20 cellular contexts compared by ENCODE assay signal in the genomic region with DNA sequence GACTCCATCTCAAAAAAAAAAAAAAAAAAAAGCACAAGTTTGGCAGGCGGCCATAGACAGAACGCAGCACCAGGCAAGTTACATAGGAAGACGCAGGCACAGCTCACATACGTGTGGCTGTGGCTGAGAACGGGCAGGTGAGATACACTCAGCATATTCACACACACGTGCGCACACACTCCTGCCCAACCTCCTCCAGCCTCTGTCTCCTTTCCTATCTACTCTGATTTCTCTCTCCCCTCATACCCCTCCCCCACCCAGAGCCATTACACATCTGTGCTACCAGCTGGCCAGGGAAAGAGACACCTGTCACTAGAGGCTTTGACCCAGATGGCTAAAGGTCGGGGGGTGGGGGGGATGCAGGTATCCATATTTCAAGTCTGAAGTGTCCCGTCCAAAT. TPM values are rescaled to one million over a fixed set of nuclear protein-coding genes. Genes with fewer than 3 reads are reported as not detected.
A peak's percentile ranks its signal among the peaks of the same experiment; 100 is the strongest.
DNase-seq lines count a peak whose midpoint lies in the region; ATAC-seq and TF ChIP-seq lines count a peak whose summit lies in the region.
"Had no signal": no experiment of that assay in that cellular context is flagged by ENCODE, and none has a peak within 500 bp of the region (broad histone marks: within the 10 kb centered on the region; RNA-seq: fewer than 3 reads in every experiment).

No MANE protein-coding gene starts in this region.

- no peak overlapping the region for H3K27ac Mint-ChIP-seq in GM23338
- no peak overlapping the region for H3K27ac Mint-ChIP-seq in stimulated activated effector memory CD8-positive, alpha-beta T cell treated with anti-CD3 and anti-CD28 coated beads, Interleukin-12 subunit alpha, Interleukin-12 subunit beta, amount 100 ng/mL, for 72 hours

- H3K79me1 ChIP-seq in neuronal stem cell (ENCODE audit: low read depth, low read length): no peaks in the 10 kb centered on the region

- H3K18ac ChIP-seq in neuronal stem cell (ENCODE audit: low read length): peak overlapping the region; percentile 64

- H3K36me3 ChIP-seq in GM23338 (ENCODE audit: insufficient read depth) (no peaks in the 10 kb centered on the region), WERI-Rb-1 (peaks cover 8% of the 10 kb centered on the region), neuronal stem cell (replicated peaks in 1 of 2; ENCODE audit: control insufficient read depth in 2 of 2, insufficient read depth in 2 of 2, low read length in 2 of 2) (no peaks in the 10 kb centered on the region), MM.1S (replicated peaks; ENCODE audit: insufficient read depth, low read length) (no peaks in the 10 kb centered on the region)

- peaks cover 15% of the 10 kb centered on the region for H3K27me3 Mint-ChIP-seq in GM23338 (ENCODE audit: insufficient read depth, low read depth, poor library complexity)

- H4K91ac ChIP-seq in neuronal stem cell (ENCODE audit: low read depth, low read length, poor library complexity): no peak overlapping the region

- peaks cover 3% of the 10 kb centered on the region for H3K36me3 Mint-ChIP-seq in GM23338 (ENCODE audit: low read depth)
- peaks cover 23% of the 10 kb centered on the region for H3K36me3 Mint-ChIP-seq in stimulated activated effector memory CD8-positive, alpha-beta T cell treated with anti-CD3 and anti-CD28 coated beads, Interleukin-12 subunit alpha, Interleukin-12 subunit beta, amount 100 ng/mL, for 72 hours

- no peak overlapping the region for H3K4ac ChIP-seq in neuronal stem cell (ENCODE audit: low read length)

- no peak overlapping the region for H2BK12ac ChIP-seq in neuronal stem cell (ENCODE audit: low read length)

- TF ChIP-seq CTCF in GM23338 (conservative IDR thresholded peaks at IDR 0.05; ENCODE audit: low read depth in 2 of 2): no peak
- no peak for TF ChIP-seq CTCF in WERI-Rb-1 (IDR thresholded peaks at IDR 0.05; ENCODE audit: low read depth, low read length)
- TF ChIP-seq CTCF in MM.1S (IDR thresholded peaks at IDR 0.05; ENCODE audit: low read length): no peak

- DNase-seq in GM23338 (ENCODE audit: low spot score) (peak; percentile 12), NCI-H2171 (lab: John Stamatoyannopoulos, UW) (peak; percentile 61), WERI-Rb-1 (peak; percentile 81), neuronal stem cell (ENCODE audit: low spot score) (no peak), MM.1S (no peak), medulla oblongata (ENCODE audit: extremely low spot score) (no peak)
- DNase-seq in stimulated activated effector memory CD8-positive, alpha-beta T cell treated with anti-CD3 and anti-CD28 coated beads, Interleukin-12 subunit alpha, Interleukin-12 subunit beta, amount 100 ng/mL, for 72 hours (ENCODE audit: low spot score in 2 of 2): no peak
- DNase-seq: ACHN, Caco-2, KG1, NCI-H1092, NCI-H1436 treated with DMSO at 0.1 percent for 48 hours, NCI-H2081, NCI-H748 treated with DMSO at 0.1 percent for 48 hours, SHP77, T-helper 1 cell, T-helper 9 cell had no signal

- H3F3A ChIP-seq in GM23338 (replicated peaks; ENCODE audit: low read depth) (no peaks in the 10 kb centered on the region), MM.1S (ENCODE audit: insufficient read depth, low read length) (no peaks in the 10 kb centered on the region)

- H3K9me3 ChIP-seq in WERI-Rb-1 (ENCODE audit: severe bottlenecking) (no peaks in the 10 kb centered on the region), neuronal stem cell (replicated peaks in 1 of 2; ENCODE audit: control insufficient read depth in 2 of 2, insufficient read depth in 1 of 2, low read depth in 1 of 2, low read length in 2 of 2) (no peaks in the 10 kb centered on the region), MM.1S (replicated peaks; ENCODE audit: insufficient read depth, low read length) (no peaks in the 10 kb centered on the region)
- H3K9me3 ChIP-seq: Caco-2 had no signal

- no CpG with 5 or more reads among the region's 9 CpGs for WGBS in neuronal stem cell (ENCODE audit: extremely low coverage in 2 of 2, insufficient read length in 2 of 2, insufficient replicate concordance in 1 of 2), 2 donors

- no peak overlapping the region for H3K23ac ChIP-seq in neuronal stem cell (ENCODE audit: low read depth, low read length, poor library complexity)

- H2AK5ac ChIP-seq in neuronal stem cell (ENCODE audit: low read depth, low read length): no peak overlapping the region

- no peak for ATAC-seq in GM23338
- ATAC-seq in stimulated activated effector memory CD8-positive, alpha-beta T cell treated with anti-CD3 and anti-CD28 coated beads, Interleukin-12 subunit alpha, Interleukin-12 subunit beta, amount 100 ng/mL, for 72 hours: no peak
- ATAC-seq in GM21737 (IDR thresholded peaks at IDR 0.05; ENCODE audit: unreplicated experiment): no peak
- ATAC-seq: HepG2 had no signal

- H3K79me2 ChIP-seq in GM23338 (replicated peaks; ENCODE audit: insufficient read depth) (peaks cover 23% of the 10 kb centered on the region), MM.1S (ENCODE audit: low read length) (peaks cover 42% of the 10 kb centered on the region)

- H4K20me1 ChIP-seq in GM23338 (replicated peaks; ENCODE audit: insufficient read depth): no peaks in the 10 kb centered on the region
- H4K20me1 ChIP-seq in MM.1S (ENCODE audit: insufficient read depth, low read length): no peaks in the 10 kb centered on the region

- H3K4me2 ChIP-seq in GM23338 (no peak overlapping the region), neuronal stem cell (ENCODE audit: insufficient read depth, low read length, poor library complexity, severe bottlenecking) (no peak overlapping the region), MM.1S (ENCODE audit: low read depth, low read length) (no peak overlapping the region)

- no peaks in the 10 kb centered on the region for H3K27me3 ChIP-seq in GM23338 (ENCODE audit: insufficient read depth)
- no peaks in the 10 kb centered on the region for H3K27me3 ChIP-seq in WERI-Rb-1 (ENCODE audit: insufficient read depth, low read depth, severe bottlenecking)
- H3K27me3 ChIP-seq in neuronal stem cell (ENCODE audit: control insufficient read depth in 3 of 3, insufficient read depth in 3 of 3, low read depth in 1 of 3, low read length in 3 of 3): no peaks in the 10 kb centered on the region
- H3K27me3 ChIP-seq in MM.1S (replicated peaks; ENCODE audit: insufficient read depth, low read length): no peaks in the 10 kb centered on the region

- H2BK5ac ChIP-seq in neuronal stem cell (ENCODE audit: low read length): no peak overlapping the region

- H3K4me3 ChIP-seq in GM23338: no peak overlapping the region
- H3K4me3 ChIP-seq in WERI-Rb-1 (ENCODE audit: low read depth, low read length): peak overlapping the region; percentile 26
- no peak overlapping the region for H3K4me3 ChIP-seq in neuronal stem cell (ENCODE audit: low read length in 2 of 2)
- no peak overlapping the region for H3K4me3 ChIP-seq in MM.1S (ENCODE audit: low read length)

- no peak overlapping the region for H2BK120ac ChIP-seq in neuronal stem cell (ENCODE audit: low read depth, low read length)

- no peak overlapping the region for H3K4me3 Mint-ChIP-seq in GM23338
- H3K4me3 Mint-ChIP-seq in stimulated activated effector memory CD8-positive, alpha-beta T cell treated with anti-CD3 and anti-CD28 coated beads, Interleukin-12 subunit alpha, Interleukin-12 subunit beta, amount 100 ng/mL, for 72 hours: no peak overlapping the region

- no peaks in the 10 kb centered on the region; the same call in none of the 3 replicates for H3K9me3 Mint-ChIP-seq in GM23338
- H3K9me3 Mint-ChIP-seq in stimulated activated effector memory CD8-positive, alpha-beta T cell treated with anti-CD3 and anti-CD28 coated beads, Interleukin-12 subunit alpha, Interleukin-12 subunit beta, amount 100 ng/mL, for 72 hours: no peaks in the 10 kb centered on the region

- H3K4me1 ChIP-seq in GM23338 (ENCODE audit: insufficient read depth) (peaks cover 4% of the 10 kb centered on the region; the same call in 1 of the 2 replicates), neuronal stem cell (ENCODE audit: control insufficient read depth in 2 of 2, insufficient read depth in 1 of 2, low read depth in 1 of 2, low read length in 2 of 2) (peaks cover 10 to 16% of the 10 kb centered on the region in 2 donors), MM.1S (ENCODE audit: low read length) (no peaks in the 10 kb centered on the region)

- no peak overlapping the region for H2BK15ac ChIP-seq in neuronal stem cell (ENCODE audit: low read length)

- no peak overlapping the region for H3K27ac ChIP-seq in GM23338 (ENCODE audit: low read depth)
- H3K27ac ChIP-seq in WERI-Rb-1: peak overlapping the region; percentile 90
- H3K27ac ChIP-seq in neuronal stem cell (replicated peaks; ENCODE audit: low read length): no peak overlapping the region
- H3K27ac ChIP-seq in MM.1S (ENCODE audit: low read length): no peak overlapping the region
- H3K27ac ChIP-seq: C4-2B had no signal

- H3K4me1 Mint-ChIP-seq in GM23338: peaks cover 48% of the 10 kb centered on the region
- H3K4me1 Mint-ChIP-seq in stimulated activated effector memory CD8-positive, alpha-beta T cell treated with anti-CD3 and anti-CD28 coated beads, Interleukin-12 subunit alpha, Interleukin-12 subunit beta, amount 100 ng/mL, for 72 hours: peaks cover 35% of the 10 kb centered on the region

- H2AFZ ChIP-seq in GM23338 (no peak overlapping the region), neuronal stem cell (ENCODE audit: low read length) (no peak overlapping the region), MM.1S (ENCODE audit: low read length) (no peak overlapping the region)

- no peak overlapping the region for H3K9ac ChIP-seq in neuronal stem cell (ENCODE audit: low read depth, low read length, poor library complexity)
- H3K9ac ChIP-seq in MM.1S (ENCODE audit: low read length): no peak overlapping the region

- no peak overlapping the region for H3K14ac ChIP-seq in neuronal stem cell (ENCODE audit: low read length)

- no peak overlapping the region for H4K8ac ChIP-seq in neuronal stem cell (ENCODE audit: low read depth, low read length)

- H3K9me2 ChIP-seq in GM23338 (ENCODE audit: insufficient read depth): no peaks in the 10 kb centered on the region
- no peaks in the 10 kb centered on the region for H3K9me2 ChIP-seq in MM.1S (replicated peaks; ENCODE audit: insufficient read depth, low read length)

RNA-seq across cellular contexts. Expression of gene SLC38A5, which starts 2.2 kb away (rescaled TPM):
- total RNA-seq in GM23338 (2014; rRNA removed; shearing (Covaris generic)): 47.0 and 47.7 TPM in 2 replicates
- 20.7 and 24.6 TPM in 2 replicates for polyA plus RNA-seq in GM23338 (2016; fragmentation: Nextera tagmentation; extraction: Ambion mirVana)
- 3.7 TPM for polyA plus RNA-seq in neuronal stem cell (2013, experiment 1 of 2)
- 4.0 TPM for polyA plus RNA-seq in neuronal stem cell (2013, experiment 2 of 2)

RNA-seq across cellular contexts. Expression of gene FTSJ1, which starts 3.8 kb away (rescaled TPM):
- 76.3 and 91.2 TPM in 2 replicates for total RNA-seq in GM23338 (2014; rRNA removed; shearing (Covaris generic))
- polyA plus RNA-seq in GM23338 (2016; fragmentation: Nextera tagmentation; extraction: Ambion mirVana): 38.4 and 42.8 TPM in 2 replicates
- 30.5 TPM for polyA plus RNA-seq in neuronal stem cell (2013, experiment 1 of 2)
- polyA plus RNA-seq in neuronal stem cell (2013, experiment 2 of 2): 30.8 TPM

RNA-seq across cellular contexts. Expression of gene PORCN, which starts 36.6 kb away (rescaled TPM):
- total RNA-seq in GM23338 (2014; rRNA removed; shearing (Covaris generic)): 14.1 and 28.5 TPM in 2 replicates
- polyA plus RNA-seq in GM23338 (2016; fragmentation: Nextera tagmentation; extraction: Ambion mirVana): 19.4 and 22.3 TPM in 2 replicates
- polyA plus RNA-seq in neuronal stem cell (2013, experiment 1 of 2): 12.1 TPM
- polyA plus RNA-seq in neuronal stem cell (2013, experiment 2 of 2): 11.9 TPM

RNA-seq across cellular contexts. Expression of gene EBP, which starts 49.4 kb away (rescaled TPM):
- 126 and 128 TPM in 2 replicates for total RNA-seq in GM23338 (2014; rRNA removed; shearing (Covaris generic))
- 169 and 176 TPM in 2 replicates for polyA plus RNA-seq in GM23338 (2016; fragmentation: Nextera tagmentation; extraction: Ambion mirVana)
- polyA plus RNA-seq in neuronal stem cell (2013, experiment 1 of 2): 106 TPM
- polyA plus RNA-seq in neuronal stem cell (2013, experiment 2 of 2): 101 TPM

Comparison
In these comparisons a context has a peak if more than half of its experiments do, and no peak if none do; other contexts are left out.
1. DNase-seq: peak in GM23338 (single experiment), NCI-H2171 (single experiment) and WERI-Rb-1 (single experiment); none in neuronal stem cell (single experiment), stimulated activated effector memory CD8-positive, alpha-beta T cell treated with anti-CD3 and anti-CD28 coated beads, Interleukin-12 subunit alpha, Interleukin-12 subunit beta, amount 100 ng/mL, for 72 hours (0 of 2), MM.1S (single experiment) and medulla oblongata (single experiment).